Comparison of ENCODE assay signal across 8 cellular contexts in the genomic region with DNA sequence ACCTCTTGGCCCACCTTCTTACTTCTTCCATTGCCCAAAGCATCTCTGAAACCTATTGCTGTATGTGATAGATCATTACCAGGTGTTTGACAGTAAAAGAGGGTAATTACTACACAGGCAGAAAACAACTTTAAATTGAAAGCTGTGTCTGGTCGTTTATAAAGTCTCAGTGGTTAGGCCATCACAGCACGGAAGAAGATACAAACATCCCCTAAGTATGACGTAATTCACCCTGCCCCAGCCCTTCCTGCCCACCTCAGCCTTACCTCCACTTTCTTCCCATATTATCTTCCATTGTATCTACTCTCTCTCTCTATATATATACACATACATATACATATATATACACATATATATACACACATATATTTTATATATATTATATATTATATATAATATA.
"Had no signal": no experiment of that assay in that cellular context is flagged by ENCODE, and none has a peak within 500 bp of the region (broad histone marks: within the 10 kb centered on the region; RNA-seq: fewer than 3 reads in every experiment).

No MANE protein-coding gene starts in this region.

- H3K4me1 ChIP-seq: HAP-1 had no signal

- DNase-seq: GM23248, GOT3, H7, HFFc6, KG1 had no signal

- H3K36me3 ChIP-seq: HAP-1 had no signal

- H2AFZ ChIP-seq: GM23248 had no signal

- H3K4me3 ChIP-seq: GM23248, HAP-1 had no signal

- H3K9me3 ChIP-seq: HAP-1 had no signal

- ATAC-seq: HCT116 had no signal

- H3K9ac ChIP-seq: GM23248 had no signal

- H3K27ac ChIP-seq: GM23248, HL-60 had no signal
